In the genomic region with DNA sequence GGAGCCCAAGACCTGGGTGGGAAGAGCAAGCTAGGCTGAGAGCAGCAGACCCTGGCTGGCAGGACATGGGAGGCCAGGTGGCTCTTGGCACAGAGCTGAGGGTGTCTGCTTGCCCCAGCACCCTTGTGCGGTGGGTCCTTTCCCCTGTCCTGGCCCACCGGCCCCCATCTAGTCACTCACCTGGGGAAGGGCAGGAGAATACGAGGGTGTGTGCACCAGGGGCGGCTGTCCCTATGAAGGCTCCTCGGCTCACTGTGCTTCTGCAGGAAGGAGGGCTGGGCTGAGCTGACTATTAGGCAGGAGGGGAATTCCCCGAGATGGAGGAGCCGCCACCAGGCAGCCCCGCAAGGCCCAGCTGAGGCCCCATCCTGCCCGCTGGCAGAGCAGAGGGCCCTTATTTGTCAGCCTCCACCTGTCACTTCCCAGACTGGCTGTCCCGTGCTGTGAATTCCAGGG, we compare ENCODE assay signal across 9 cellular contexts. TPM values are rescaled to one million over a fixed set of nuclear protein-coding genes. Genes with fewer than 3 reads are reported as not detected.
DNase-seq lines count a peak whose midpoint lies in the region; ATAC-seq, FAIRE-seq and TF ChIP-seq lines count a peak whose summit lies in the region.
"Had no signal": no experiment of that assay in that cellular context is flagged by ENCODE, and none has a peak within 500 bp of the region (broad histone marks: within the 10 kb centered on the region; RNA-seq: fewer than 3 reads in every experiment).

No MANE protein-coding gene starts in this region.

- H3K27ac ChIP-seq in spleen = peak overlapping the region; percentile 57 to 98 (median 76)

- H3K4me1 ChIP-seq in spleen = peaks cover 42 to 89% (median 69%) of the 10 kb centered on the region in 6 donors

- DNase-seq in GM12892 (ENCODE audit: insufficient read length) (peak; percentile 73), H7 (peak; percentile 79), RPMI8226 (peak; percentile 56), spleen (peak; percentile 89), NCI-H2227 treated with DMSO at 0.1 percent for 48 hours (lab: John Stamatoyannopoulos, UW) (no peak), HuH-7 (ENCODE audit: low spot score) (no peak), NCI-H1694 (lab: John Stamatoyannopoulos, UW) (no peak)
- DNase-seq in activated naive CD4-positive, alpha-beta T cell treated with anti-CD3 and anti-CD28 coated beads, Interleukin-2, amount 50 U/mL, for 72 hours (ENCODE audit: low spot score in 2 of 2) = peak; percentile 70 to 71
- DNase-seq: left cardiac atrium had no signal

- H3K4me3 ChIP-seq in H7 (ENCODE audit: insufficient read depth, low read depth, low read length) = no peak overlapping the region
- H3K4me3 ChIP-seq in spleen = peak overlapping the region; percentile 5 to 63 (median 30)

- no peaks in the 10 kb centered on the region for H3K27me3 ChIP-seq in H7 (ENCODE audit: control insufficient read depth, insufficient read depth, low read length)
- no peaks in the 10 kb centered on the region for H3K27me3 ChIP-seq in spleen (replicated peaks in 1 of 7)

- H3K36me3 ChIP-seq in H7 (replicated peaks; ENCODE audit: control insufficient read depth, insufficient read depth, low read length) (no peaks in the 10 kb centered on the region), spleen (no peaks in the 10 kb centered on the region)

- WGBS in spleen, 5 donors = 7 to 24% (median 9%) methylated on average over 6 to 10 of the region's 10 CpGs

- TF ChIP-seq CTCF in spleen (IDR thresholded peaks at IDR 0.05 in 8 of 11, conservative IDR thresholded peaks at IDR 0.05 in 3 of 11) = no peak

- no peaks in the 10 kb centered on the region for H3K9me3 ChIP-seq in spleen

- FAIRE-seq in GM12892 (lab: Jason Lieb, UNC) = peak; percentile 96

- peak; percentile 81 to 86 for ATAC-seq in activated naive CD4-positive, alpha-beta T cell treated with anti-CD3 and anti-CD28 coated beads, Interleukin-2, amount 50 U/mL, for 72 hours

- no peaks in the 10 kb centered on the region for H3K9me3 Mint-ChIP-seq in activated naive CD4-positive, alpha-beta T cell treated with anti-CD3 and anti-CD28 coated beads, Interleukin-2, amount 50 U/mL, for 72 hours

- peaks cover 16 to 20% of the 10 kb centered on the region in 2 donors for H3K36me3 Mint-ChIP-seq in activated naive CD4-positive, alpha-beta T cell treated with anti-CD3 and anti-CD28 coated beads, Interleukin-2, amount 50 U/mL, for 72 hours

- H3K27ac Mint-ChIP-seq in activated naive CD4-positive, alpha-beta T cell treated with anti-CD3 and anti-CD28 coated beads, Interleukin-2, amount 50 U/mL, for 72 hours = peak overlapping the region; percentile 18 to 83

- intact Hi-C loops in spleen (cut with DNase I; ENCODE audit: low total_unique reads) = no loop called here

- TF ChIP-seq POLR2A in GM12892 (IDR thresholded peaks at IDR 0.05; ENCODE audit: low read depth, low read length) (peak; percentile 73; the same call in 1 of the 2 replicates), spleen (IDR thresholded peaks at IDR 0.05) (no peak)

RNA-seq across cellular contexts. Expression of gene TNIP1, which starts 6.1 kb away (rescaled TPM):
- polyA plus RNA-seq in GM12892 (2012; ENCODE audit: missing spikeins) = 187 TPM
- 27.3 and 38.6 TPM in 2 replicates for total RNA-seq in H7 (2014; rRNA removed; shearing (Covaris generic))
- 100 to 1,000 TPM; 221 to 276 TPM for total RNA-seq in activated naive CD4-positive, alpha-beta T cell treated with anti-CD3 and anti-CD28 coated beads, Interleukin-2, amount 50 U/mL, for 72 hours
- total RNA-seq in spleen = 100 to 1,000 TPM; 179 to 260 (median 218) TPM
- 100 to 1,000 TPM in 1 of 3 donors, 10 to 100 TPM in 2; 67.7 to 149 (median 95.9) TPM for polyA plus RNA-seq in spleen

Comparison
In these comparisons a context has a peak if more than half of its experiments do, and no peak if none do; other contexts are left out.
1. DNase-seq: peak in GM12892 (single experiment), H7 (single experiment), RPMI8226 (single experiment), activated naive CD4-positive, alpha-beta T cell treated with anti-CD3 and anti-CD28 coated beads, Interleukin-2, amount 50 U/mL, for 72 hours (2 of 2) and spleen (single experiment); none in NCI-H2227 treated with DMSO at 0.1 percent for 48 hours (single experiment), HuH-7 (single experiment) and NCI-H1694 (single experiment).